In the genomic region with DNA sequence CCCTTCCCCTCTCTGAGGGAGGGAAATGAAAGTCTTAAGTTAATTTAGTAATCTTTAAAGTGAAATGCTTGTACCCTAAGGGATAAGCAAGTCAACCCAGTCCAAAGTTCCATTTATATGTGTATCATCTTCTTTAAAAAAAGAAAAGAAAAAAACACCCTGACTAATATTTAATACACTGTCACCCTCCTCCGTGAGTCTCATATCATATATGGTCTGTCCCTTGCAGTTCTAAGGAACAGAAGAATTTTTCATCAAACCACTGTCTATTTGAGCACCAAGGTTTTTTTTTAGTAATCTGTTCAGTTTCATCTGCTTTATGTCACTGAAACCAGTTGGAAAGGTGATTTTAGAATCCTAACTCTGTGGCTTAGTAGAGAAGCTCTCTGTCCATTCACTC, we compare ENCODE assay signal across 21 cellular contexts. TPM values are rescaled to one million over a fixed set of nuclear protein-coding genes. Genes with fewer than 3 reads are reported as not detected.
DNase-seq lines count a peak whose midpoint lies in the region; FAIRE-seq and TF ChIP-seq lines count a peak whose summit lies in the region.
"Had no signal": no experiment of that assay in that cellular context is flagged by ENCODE, and none has a peak within 500 bp of the region (broad histone marks: within the 10 kb centered on the region; RNA-seq: fewer than 3 reads in every experiment).

No MANE protein-coding gene starts in this region.

- FAIRE-seq in GM18507 (lab: Jason Lieb, UNC) (peak; percentile 71), GM12891 (lab: Jason Lieb, UNC) (no peak)
- FAIRE-seq: islet of Langerhans had no signal

- POLR2A ChIA-PET in activated CD4-positive, alpha-beta memory T cell treated with anti-CD3 and anti-CD28 coated beads, Interleukin-2, amount 10 ng/mL, durations not matched to agents 7 days and 5 days (lab: Charles Lee) = interaction anchor here (1.2 to 2.3 kb wide), 2 partner anchors 13 to 21 kb away, joined by 3 to 10 read pairs; no protein-coding TSS in a partner anchor

- H3K4me1 ChIP-seq in skeletal muscle tissue (ENCODE audit: control insufficient read depth in 3 of 3, insufficient read depth in 3 of 3, low read length in 3 of 3) = peaks cover 79 to 92% (median 89%) of the 10 kb centered on the region in 3 donors

- no peaks in the 10 kb centered on the region for H3K27me3 Mint-ChIP-seq in activated naive CD4-positive, alpha-beta T cell treated with anti-CD3 and anti-CD28 coated beads, Interleukin-2, amount 50 U/mL, for 24 hours
- H3K27me3 Mint-ChIP-seq in activated CD4-positive, alpha-beta memory T cell treated with anti-CD3 and anti-CD28 coated beads, Interleukin-2, amount 10 ng/mL, durations not matched to agents 7 days and 5 days = no peaks in the 10 kb centered on the region
- H3K27me3 Mint-ChIP-seq: activated CD4-positive, alpha-beta T cell treated with anti-CD3 and anti-CD28 coated beads, Interleukin-2, amount 10 ng/mL, durations not matched to agents 7 days and 5 days had no signal

- H3K9me3 Mint-ChIP-seq in activated naive CD4-positive, alpha-beta T cell treated with anti-CD3 and anti-CD28 coated beads, Interleukin-2, amount 50 U/mL, for 24 hours = no peaks in the 10 kb centered on the region
- H3K9me3 Mint-ChIP-seq in activated CD4-positive, alpha-beta memory T cell treated with anti-CD3 and anti-CD28 coated beads, Interleukin-2, amount 10 ng/mL, durations not matched to agents 7 days and 5 days = no peaks in the 10 kb centered on the region
- H3K9me3 Mint-ChIP-seq: activated CD4-positive, alpha-beta T cell treated with anti-CD3 and anti-CD28 coated beads, Interleukin-2, amount 10 ng/mL, durations not matched to agents 7 days and 5 days had no signal

- no peaks in the 10 kb centered on the region for H3K9me3 ChIP-seq in skeletal muscle tissue (ENCODE audit: control insufficient read depth in 3 of 3, low read length in 3 of 3)
- H3K9me3 ChIP-seq: right lobe of liver, SJCRH30, uterus had no signal

- H3K4me1 Mint-ChIP-seq in activated naive CD4-positive, alpha-beta T cell treated with anti-CD3 and anti-CD28 coated beads, Interleukin-2, amount 50 U/mL, for 24 hours = peaks cover 77% of the 10 kb centered on the region
- peaks cover 70% of the 10 kb centered on the region for H3K4me1 Mint-ChIP-seq in activated CD4-positive, alpha-beta memory T cell treated with anti-CD3 and anti-CD28 coated beads, Interleukin-2, amount 10 ng/mL, durations not matched to agents 7 days and 5 days

- DNase-seq in activated naive CD4-positive, alpha-beta T cell treated with Interleukin-2 at 50 U/mL for 16 hours = no peak
- no peak for DNase-seq in GM18507 (ENCODE audit: extremely low spot score, insufficient read length, low read depth)
- DNase-seq in activated CD4-positive, alpha-beta memory T cell treated with anti-CD3 and anti-CD28 coated beads, Interleukin-2, amount 10 ng/mL, durations not matched to agents 7 days and 5 days = no peak
- DNase-seq in HCEC 1CT = no peak
- DNase-seq in GM12891 (ENCODE audit: insufficient read length, low spot score) = no peak
- DNase-seq in GDM1 (lab: John Stamatoyannopoulos, UW) = no peak
- DNase-seq: activated CD4-positive, alpha-beta T cell treated with anti-CD3 and anti-CD28 coated beads, Interleukin-2, amount 10 ng/mL, durations not matched to agents 7 days and 5 days; activated effector memory CD4-positive, alpha-beta T cell treated with Interleukin-2 at 50 U/mL for 16 hours; KG1; NCI-H1105; NCI-H69; PC-3; right lobe of liver; SJCRH30; stimulated activated CD4-positive, alpha-beta T cell treated with anti-CD3 and anti-CD28 coated beads, Interleukin-1b, Interleukin-23, amount 100 ng/mL, for 48 hours; T1000; uterus had no signal

- H3K4me3 Mint-ChIP-seq in activated naive CD4-positive, alpha-beta T cell treated with anti-CD3 and anti-CD28 coated beads, Interleukin-2, amount 50 U/mL, for 24 hours = no peak overlapping the region
- no peak overlapping the region for H3K4me3 Mint-ChIP-seq in activated CD4-positive, alpha-beta memory T cell treated with anti-CD3 and anti-CD28 coated beads, Interleukin-2, amount 10 ng/mL, durations not matched to agents 7 days and 5 days
- H3K4me3 Mint-ChIP-seq: activated CD4-positive, alpha-beta T cell treated with anti-CD3 and anti-CD28 coated beads, Interleukin-2, amount 10 ng/mL, durations not matched to agents 7 days and 5 days had no signal

- no peak for TF ChIP-seq POLR2A in GM12891 (IDR thresholded peaks at IDR 0.05; ENCODE audit: low read depth, low read length)

- peaks cover 19 to 30% (median 29%) of the 10 kb centered on the region in 3 donors for H3K36me3 ChIP-seq in skeletal muscle tissue (ENCODE audit: control insufficient read depth in 3 of 3, insufficient read depth in 3 of 3, low read length in 3 of 3)
- H3K36me3 ChIP-seq: uterus had no signal

- no peaks in the 10 kb centered on the region for H3K27me3 ChIP-seq in skeletal muscle tissue (ENCODE audit: control insufficient read depth in 3 of 3, insufficient read depth in 3 of 3, low read length in 3 of 3)
- H3K27me3 ChIP-seq: right lobe of liver, SJCRH30, uterus had no signal

- peak overlapping the region; percentile 33 for H3K27ac ChIP-seq in skeletal muscle tissue (ENCODE audit: low read depth, low read length)
- H3K27ac ChIP-seq: right lobe of liver, SJCRH30, uterus had no signal

- H3K27ac Mint-ChIP-seq in activated naive CD4-positive, alpha-beta T cell treated with anti-CD3 and anti-CD28 coated beads, Interleukin-2, amount 50 U/mL, for 24 hours = peak overlapping the region; percentile 81
- peak overlapping the region; percentile 15 for H3K27ac Mint-ChIP-seq in activated CD4-positive, alpha-beta memory T cell treated with anti-CD3 and anti-CD28 coated beads, Interleukin-2, amount 10 ng/mL, durations not matched to agents 7 days and 5 days
- H3K27ac Mint-ChIP-seq: activated CD4-positive, alpha-beta T cell treated with anti-CD3 and anti-CD28 coated beads, Interleukin-2, amount 10 ng/mL, durations not matched to agents 7 days and 5 days had no signal

- H3K9ac ChIP-seq in skeletal muscle tissue (ENCODE audit: low read depth in 1 of 3, low read length in 3 of 3) = no peak overlapping the region

- CTCF ChIA-PET in activated CD4-positive, alpha-beta memory T cell treated with anti-CD3 and anti-CD28 coated beads, Interleukin-2, amount 10 ng/mL, durations not matched to agents 7 days and 5 days (lab: Charles Lee) = interaction anchor here (1.0 to 1.9 kb wide), 2 partner anchors 14 to 21 kb away, joined by 3 to 6 read pairs; no protein-coding TSS in a partner anchor

- peaks cover 10% of the 10 kb centered on the region for H3K36me3 Mint-ChIP-seq in activated naive CD4-positive, alpha-beta T cell treated with anti-CD3 and anti-CD28 coated beads, Interleukin-2, amount 50 U/mL, for 24 hours
- H3K36me3 Mint-ChIP-seq in activated CD4-positive, alpha-beta memory T cell treated with anti-CD3 and anti-CD28 coated beads, Interleukin-2, amount 10 ng/mL, durations not matched to agents 7 days and 5 days (ENCODE audit: low read depth) = peaks cover 69% of the 10 kb centered on the region

- H3K4me3 ChIP-seq in skeletal muscle tissue (ENCODE audit: low read length in 3 of 3) = no peak overlapping the region
- H3K4me3 ChIP-seq: lung, right lobe of liver, SJCRH30, uterus had no signal

TF ChIP-seq in GM12891, 5 proteins besides CTCF, POLR2A, EP300 and RAD21:
- no peak for TF ChIP-seq TAF1 (IDR thresholded peaks at IDR 0.05; ENCODE audit: low read depth, low read length)
- no peak for TF ChIP-seq PAX5 (IDR thresholded peaks at IDR 0.05; ENCODE audit: insufficient read depth, low read length, severe bottlenecking)
- TF ChIP-seq SPI1 (IDR thresholded peaks at IDR 0.05; ENCODE audit: low read depth, low read length) = no peak
- TF ChIP-seq POU2F2 (IDR thresholded peaks at IDR 0.05; ENCODE audit: low read depth, low read length) = no peak
- no peak for TF ChIP-seq POLR2AphosphoS5 (IDR thresholded peaks at IDR 0.05; ENCODE audit: low read depth, low read length)

RNA-seq across cellular contexts. Expression of gene TNIP1, which starts 15.2 kb away (rescaled TPM):
- total RNA-seq in activated CD4-positive, alpha-beta memory T cell treated with anti-CD3 and anti-CD28 coated beads, Interleukin-2, amount 10 ng/mL, durations not matched to agents 7 days and 5 days = 100 to 1,000 TPM; 188 to 201 TPM
- 42.8 TPM for total RNA-seq in skeletal muscle tissue
- polyA plus RNA-seq in GM12891 (2012; ENCODE audit: low read depth, missing spikeins) = 253 TPM

RNA-seq across cellular contexts. Expression of gene GPX3, which starts 45.2 kb away (rescaled TPM):
- total RNA-seq in activated CD4-positive, alpha-beta memory T cell treated with anti-CD3 and anti-CD28 coated beads, Interleukin-2, amount 10 ng/mL, durations not matched to agents 7 days and 5 days = not detected
- total RNA-seq in skeletal muscle tissue = 33.4 TPM
- 0.54 TPM for polyA plus RNA-seq in GM12891 (2012; ENCODE audit: low read depth, missing spikeins)
- total RNA-seq: activated CD4-positive, alpha-beta T cell treated with anti-CD3 and anti-CD28 coated beads, Interleukin-2, amount 10 ng/mL, durations not matched to agents 7 days and 5 days; PC-3 had no signal

Comparison
In these comparisons a context has a peak if more than half of its experiments do, and no peak if none do; other contexts are left out.
1. RNA of gene GPX3, which starts 45.2 kb away (total RNA-seq): 33.4 TPM in skeletal muscle tissue (single experiment); not detected in activated CD4-positive, alpha-beta memory T cell treated with anti-CD3 and anti-CD28 coated beads, Interleukin-2, amount 10 ng/mL, durations not matched to agents 7 days and 5 days; every median in the first group is over 10 times any median in the second.